ENCODE assay signal across 8 cellular contexts in the genomic region with DNA sequence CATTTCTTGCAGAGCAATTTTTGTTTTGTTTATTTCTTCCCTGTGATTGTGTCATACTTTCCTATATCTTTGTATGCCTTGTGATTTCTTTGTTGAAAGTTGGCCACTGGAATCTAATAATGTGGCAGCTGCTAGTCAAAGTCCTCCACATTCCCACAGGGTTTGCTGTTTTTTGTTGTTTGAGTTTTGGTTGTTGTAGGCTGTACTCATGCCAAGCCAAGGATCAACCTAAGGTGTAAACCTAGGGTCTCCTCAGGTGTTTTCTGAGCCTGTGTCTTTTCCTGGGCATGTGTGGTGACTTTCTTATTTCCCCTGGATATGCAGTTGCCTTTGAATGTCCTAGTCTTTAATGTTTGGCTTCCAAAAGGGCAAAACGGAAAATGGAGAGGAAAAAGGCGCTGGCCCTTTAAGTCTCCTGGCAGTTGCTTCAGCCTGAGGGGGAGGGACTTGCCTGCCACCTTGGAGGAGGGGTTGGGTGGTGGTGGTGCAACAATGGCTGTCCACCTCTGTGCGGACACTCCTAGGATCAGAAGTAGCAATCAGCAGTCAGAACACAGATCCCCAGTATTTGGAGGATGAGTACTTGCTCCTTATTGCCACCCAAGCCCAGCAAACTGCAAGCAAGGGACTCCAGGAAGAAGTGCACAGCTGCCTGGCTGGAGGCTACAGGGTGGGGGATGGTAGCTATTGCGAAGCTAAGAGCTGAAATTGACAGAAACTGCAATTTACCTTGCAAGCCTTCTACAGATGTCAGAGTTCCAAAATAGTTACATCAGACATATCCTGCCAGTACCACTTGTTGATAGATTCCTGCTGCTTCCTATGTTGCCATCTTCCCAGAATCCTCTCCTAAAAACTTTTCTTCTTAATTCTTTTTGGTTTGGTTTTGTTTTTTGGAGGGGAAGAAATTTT. TPM values are rescaled to one million over a fixed set of nuclear protein-coding genes. Genes with fewer than 3 reads are reported as not detected.
DNase-seq lines count a peak whose midpoint lies in the region; ATAC-seq and TF ChIP-seq lines count a peak whose summit lies in the region.

No MANE protein-coding gene starts in this region.

- no peak for TF ChIP-seq CTCF in fibroblast of lung (conservative IDR thresholded peaks at IDR 0.05 in 1 of 2, IDR thresholded peaks at IDR 0.05 in 1 of 2; ENCODE audit: low read depth in 1 of 2, low read length in 2 of 2)

- H3K27me3 ChIP-seq in fibroblast of lung (ENCODE audit: control insufficient read depth, insufficient read depth, low read length) = no peaks in the 10 kb centered on the region

- no peaks in the 10 kb centered on the region for H3K9me3 ChIP-seq in fibroblast of lung (ENCODE audit: control insufficient read depth, insufficient read depth, low read depth, low read length)

- H3K4me2 ChIP-seq in fibroblast of lung (ENCODE audit: extremely low read depth, insufficient read depth, low read length) = no peak overlapping the region

- no peaks in the 10 kb centered on the region for H3K36me3 ChIP-seq in fibroblast of lung (ENCODE audit: control insufficient read depth, insufficient read depth, low read length)

- peak overlapping the region; percentile 87 for H2AFZ ChIP-seq in fibroblast of lung (ENCODE audit: low read length)

- no peak overlapping the region for H3K27ac ChIP-seq in fibroblast of lung (ENCODE audit: insufficient read depth, low read length)

- DNase-seq in A172 (ENCODE audit: low spot score) (peak; percentile 11), HCEC 1CT (peak; percentile 24), OCI-M1 (lab: John Stamatoyannopoulos, UW) (peak; percentile 97), fibroblast of lung (ENCODE audit: low read depth in 2 of 2) (peak; percentile 23 to 59), retina (peak; percentile 52), dedifferentiated amniotic fluid mesenchymal stem cell (ENCODE audit: extremely low spot score) (no peak)

- peaks cover 2% of the 10 kb centered on the region for H3K4me1 ChIP-seq in fibroblast of lung (ENCODE audit: control insufficient read depth, extremely low read depth, insufficient read depth, low read length)

- no peaks in the 10 kb centered on the region for H3K79me2 ChIP-seq in fibroblast of lung (ENCODE audit: control insufficient read depth, insufficient read depth, low read length)

- H3K9ac ChIP-seq in fibroblast of lung (ENCODE audit: insufficient read depth, low read length) = no peak overlapping the region

- peak overlapping the region in 2 of 4 experiments; percentile 41 to 57 for H3K4me3 ChIP-seq in fibroblast of lung (replicated peaks in 1 of 4; ENCODE audit: control extremely low read depth in 1 of 4, insufficient read depth in 1 of 4, low read depth in 3 of 4, low read length in 4 of 4)

- ATAC-seq in GM18909 (IDR thresholded peaks at IDR 0.05; ENCODE audit: poor library complexity, unreplicated experiment) = no peak
- ATAC-seq in HG02588 (IDR thresholded peaks at IDR 0.05; ENCODE audit: unreplicated experiment) = no peak

- H4K20me1 ChIP-seq in fibroblast of lung (ENCODE audit: control insufficient read depth, extremely low read depth, insufficient read depth, low read length) = no peaks in the 10 kb centered on the region

RNA-seq across cellular contexts. Expression of a gene that starts 5.6 kb away (rescaled TPM):
- total RNA-seq in A172 (2014; rRNA removed; shearing (Covaris generic)) = 7.9 and 19.7 TPM in 2 replicates
- total RNA-seq in fibroblast of lung = 16.4 and 19.0 TPM in 2 replicates
- 4.0 and 5.2 TPM in 2 replicates for polyA plus RNA-seq in fibroblast of lung
- 2.1 and 2.5 TPM in 2 replicates for polyA plus RNA-seq in fibroblast of lung (2012)
- 0.15 and 1.2 TPM in 2 replicates for polyA minus RNA-seq in fibroblast of lung (ENCODE audit: low replicate concordance)
